1 cellular context compared by ENCODE assay signal in the genomic region with DNA sequence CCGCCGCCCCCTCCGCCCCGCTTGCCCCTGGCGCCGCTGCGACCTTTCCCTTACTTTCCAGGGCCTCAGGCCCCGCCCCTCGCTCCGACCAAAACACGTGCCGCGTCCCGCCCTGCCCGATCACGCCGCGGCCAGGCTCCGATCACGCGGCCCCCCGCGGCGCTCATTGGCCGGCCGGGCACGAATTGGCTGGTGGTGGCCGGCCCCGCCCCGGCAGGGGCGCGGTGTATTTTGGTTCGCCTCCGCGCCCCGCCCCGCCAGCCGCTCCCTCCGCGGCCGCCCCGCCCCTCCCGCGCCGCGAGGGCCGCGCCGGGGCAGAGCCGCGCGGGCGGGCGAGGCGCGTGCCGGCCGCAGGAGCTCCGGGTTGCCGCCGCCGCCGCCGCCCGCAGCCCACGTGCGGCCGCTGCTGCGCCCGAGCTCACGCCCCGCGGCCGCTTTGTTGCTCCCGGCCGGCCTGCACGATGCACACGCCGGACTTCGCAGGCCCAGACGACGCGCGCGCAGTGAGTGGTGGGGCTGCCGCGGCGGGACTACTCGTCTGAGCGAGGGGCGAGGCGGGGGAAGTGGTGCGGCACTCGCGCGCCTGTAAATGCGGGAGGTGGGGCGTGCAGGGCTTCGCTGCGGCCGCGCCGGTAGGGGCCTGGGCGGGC.
TF ChIP-seq lines count a peak whose summit lies in the region.

Gene KLF11 (plus strand): TSS at position 295 of the 650 bp plus-strand sequence. CDS start 167 bp downstream, at position 462.

TF ChIP-seq in WTC11, 78 proteins besides CTCF, POLR2A, EP300 and RAD21 (continued from another document):
- TF ChIP-seq, protein P1, sequence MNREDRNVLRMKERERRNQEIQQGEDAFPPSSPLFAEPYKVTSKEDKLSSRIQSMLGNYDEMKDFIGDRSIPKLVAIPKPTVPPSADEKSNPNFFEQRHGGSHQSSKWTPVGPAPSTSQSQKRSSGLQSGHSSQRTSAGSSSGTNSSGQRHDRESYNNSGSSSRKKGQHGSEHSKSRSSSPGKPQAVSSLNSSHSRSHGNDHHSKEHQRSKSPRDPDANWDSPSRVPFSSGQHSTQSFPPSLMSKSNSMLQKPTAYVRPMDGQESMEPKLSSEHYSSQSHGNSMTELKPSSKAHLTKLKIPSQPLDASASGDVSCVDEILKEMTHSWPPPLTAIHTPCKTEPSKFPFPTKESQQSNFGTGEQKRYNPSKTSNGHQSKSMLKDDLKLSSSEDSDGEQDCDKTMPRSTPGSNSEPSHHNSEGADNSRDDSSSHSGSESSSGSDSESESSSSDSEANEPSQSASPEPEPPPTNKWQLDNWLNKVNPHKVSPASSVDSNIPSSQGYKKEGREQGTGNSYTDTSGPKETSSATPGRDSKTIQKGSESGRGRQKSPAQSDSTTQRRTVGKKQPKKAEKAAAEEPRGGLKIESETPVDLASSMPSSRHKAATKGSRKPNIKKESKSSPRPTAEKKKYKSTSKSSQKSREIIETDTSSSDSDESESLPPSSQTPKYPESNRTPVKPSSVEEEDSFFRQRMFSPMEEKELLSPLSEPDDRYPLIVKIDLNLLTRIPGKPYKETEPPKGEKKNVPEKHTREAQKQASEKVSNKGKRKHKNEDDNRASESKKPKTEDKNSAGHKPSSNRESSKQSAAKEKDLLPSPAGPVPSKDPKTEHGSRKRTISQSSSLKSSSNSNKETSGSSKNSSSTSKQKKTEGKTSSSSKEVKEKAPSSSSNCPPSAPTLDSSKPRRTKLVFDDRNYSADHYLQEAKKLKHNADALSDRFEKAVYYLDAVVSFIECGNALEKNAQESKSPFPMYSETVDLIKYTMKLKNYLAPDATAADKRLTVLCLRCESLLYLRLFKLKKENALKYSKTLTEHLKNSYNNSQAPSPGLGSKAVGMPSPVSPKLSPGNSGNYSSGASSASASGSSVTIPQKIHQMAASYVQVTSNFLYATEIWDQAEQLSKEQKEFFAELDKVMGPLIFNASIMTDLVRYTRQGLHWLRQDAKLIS (CRISPR knock-in tag; IDR thresholded peaks at IDR 0.05; ENCODE audit: borderline replicate concordance), result no peak
- TF ChIP-seq CREM (CRISPR knock-in tag; IDR thresholded peaks at IDR 0.05) (peak; percentile 67), ESRRA (CRISPR knock-in tag; IDR thresholded peaks at IDR 0.05; ENCODE audit: borderline replicate concordance) (peak; percentile 95)
TF ChIP-seq in WTC11: peak in this region for 45.
